Comparison of ENCODE assay signal across 30 cellular contexts in genomic region chr1:3357526-3358297, GRCh38.
"Had no signal": no experiment of that assay in that cellular context is flagged by ENCODE, and none has a peak within 500 bp of the region (broad histone marks: within the 10 kb centered on the region; RNA-seq: fewer than 3 reads in every experiment).

No MANE protein-coding gene starts in this region.

- ATAC-seq: esophagus mucosa; gastrocnemius medialis; left lobe of liver; mucosa of descending colon; psoas muscle; stimulated activated naive CD8-positive, alpha-beta T cell treated with anti-CD3 and anti-CD28 coated beads, Interleukin-15, amount 100 ng/mL, for 72 hours; upper lobe of right lung had no signal

- H3K4me3 Mint-ChIP-seq: dendritic cell treated with granulocyte-macrophage colony-stimulating factor and Interleukin-4, amounts not matched to agents 40 ng/mL and 50 ng/mL, for 4 days; endodermal cell; mesothelial cell of epicardium; naive B cell; nephron progenitor cell; stimulated activated naive CD8-positive, alpha-beta T cell treated with anti-CD3 and anti-CD28 coated beads, Interleukin-15, amount 100 ng/mL, for 72 hours had no signal

- H3K27ac Mint-ChIP-seq: dendritic cell treated with granulocyte-macrophage colony-stimulating factor and Interleukin-4, amounts not matched to agents 40 ng/mL and 50 ng/mL, for 4 days; endodermal cell; mesothelial cell of epicardium; naive B cell; nephron progenitor cell; stimulated activated naive CD8-positive, alpha-beta T cell treated with anti-CD3 and anti-CD28 coated beads, Interleukin-15, amount 100 ng/mL, for 72 hours had no signal

- H3K4me3 ChIP-seq: gastrocnemius medialis, mucosa of descending colon, ovary, psoas muscle, skin epidermis, spleen, suprapubic skin, transverse colon, upper lobe of right lung, uterus had no signal

- H3K9me3 Mint-ChIP-seq: dendritic cell treated with granulocyte-macrophage colony-stimulating factor and Interleukin-4, amounts not matched to agents 40 ng/mL and 50 ng/mL, for 4 days; mesothelial cell of epicardium; naive B cell; nephron progenitor cell; stimulated activated naive CD8-positive, alpha-beta T cell treated with anti-CD3 and anti-CD28 coated beads, Interleukin-15, amount 100 ng/mL, for 72 hours had no signal

- H3K27me3 ChIP-seq: ovary, transverse colon, upper lobe of right lung, uterus had no signal

- H3K27ac ChIP-seq: epithelial cell of prostate, gastrocnemius medialis, ovary, psoas muscle, skin epidermis, spleen, suprapubic skin, transverse colon, upper lobe of right lung, uterus had no signal

- H3K4me1 ChIP-seq: gastrocnemius medialis, psoas muscle, upper lobe of right lung, uterus had no signal

- H3K4me1 Mint-ChIP-seq: naive B cell; stimulated activated naive CD8-positive, alpha-beta T cell treated with anti-CD3 and anti-CD28 coated beads, Interleukin-15, amount 100 ng/mL, for 72 hours had no signal

- DNase-seq: effector CD8-positive, alpha-beta T cell; foreskin fibroblast; gastrocnemius medialis; head of caudate nucleus; kidney; mesenchymal stem cell; mucosa of descending colon; naive B cell; nephron progenitor cell; occipital lobe; ovary; posterior cingulate gyrus; psoas muscle; spleen; stimulated activated CD4-positive, alpha-beta T cell treated with anti-CD3 and anti-CD28 coated beads, Interleukin-15, amount 100 ng/mL, for 24 hours; stimulated activated CD4-positive, alpha-beta T cell treated with anti-CD3 and anti-CD28 coated beads, Interleukin-4, amount 100 ng/mL, for 1 hour; stimulated activated CD8-positive, alpha-beta memory T cell treated with anti-CD3 and anti-CD28 coated beads, Interleukin-4, amount 100 ng/mL, for 48 hours; stimulated activated naive CD4-positive, alpha-beta T cell; stimulated activated naive CD8-positive, alpha-beta T cell treated with anti-CD3 and anti-CD28 coated beads, Interleukin-15, amount 100 ng/mL, for 72 hours; transverse colon; upper lobe of right lung; uterus had no signal

- H3K9me3 ChIP-seq: gastrocnemius medialis, mucosa of descending colon, ovary, psoas muscle, spleen, suprapubic skin, transverse colon, upper lobe of right lung, uterus had no signal

- H3K36me3 Mint-ChIP-seq: mesothelial cell of epicardium, naive B cell had no signal

- H3K36me3 ChIP-seq: gastrocnemius medialis, ovary, spleen, suprapubic skin, transverse colon, upper lobe of right lung, uterus had no signal
